33 cellular contexts compared by ENCODE assay signal in genomic region chr7:84339306-84339705, GRCh38.
A peak's percentile ranks its signal among the peaks of the same experiment; 100 is the strongest.
DNase-seq lines count a peak whose midpoint lies in the region; ATAC-seq, FAIRE-seq and TF ChIP-seq lines count a peak whose summit lies in the region.
"Had no signal": no experiment of that assay in that cellular context is flagged by ENCODE, and none has a peak within 500 bp of the region (broad histone marks: within the 10 kb centered on the region; RNA-seq: fewer than 3 reads in every experiment).

No MANE protein-coding gene starts in this region.

- ATAC-seq in GM21786 (IDR thresholded peaks at IDR 0.05; ENCODE audit: unreplicated experiment) (no peak), omental fat pad (ENCODE audit: low FRiP score) (no peak)
- ATAC-seq: activated CD4-positive, alpha-beta T cell treated with anti-CD3 and anti-CD28 coated beads for 36 hours; activated CD8-positive, alpha-beta T cell treated with anti-CD3 and anti-CD28 coated beads for 36 hours; esophagus mucosa; HepG2; naive thymus-derived CD8-positive, alpha-beta T cell; Panc1; stimulated activated memory B cell treated with anti-CD40 and anti-IgM and Interleukin-4, amounts not matched to agents 10 μg/mL and 1 μg/mL and 100 μg/mL, for 72 hours; upper lobe of right lung had no signal

- no peak for TF ChIP-seq CTCF in astrocyte of the cerebellum (IDR thresholded peaks at IDR 0.05; ENCODE audit: low read depth, low read length, missing control alignments)
- TF ChIP-seq CTCF in fibroblast of the aortic adventitia (IDR thresholded peaks at IDR 0.05; ENCODE audit: insufficient read depth, low read length): no peak
- TF ChIP-seq CTCF in omental fat pad (IDR thresholded peaks at IDR 0.05): no peak

- FAIRE-seq in GM12891 (lab: Jason Lieb, UNC): peak; percentile 5
- FAIRE-seq: HepG2 had no signal

- in situ Hi-C loops in astrocyte of the cerebellum (cut with HindIII; ENCODE audit: low sequenced_read_pairs): no loop called here

- H3K4me3 ChIP-seq in astrocyte of the cerebellum (ENCODE audit: low read depth, low read length) (no peak overlapping the region), fibroblast of the aortic adventitia (ENCODE audit: low read depth, low read length) (no peak overlapping the region)
- H3K4me3 ChIP-seq: lung, prostate gland, upper lobe of right lung had no signal

- no peak for TF ChIP-seq POLR2A in GM12891 (IDR thresholded peaks at IDR 0.05; ENCODE audit: low read depth, low read length)

- no peak for DNase-seq in GM12891 (ENCODE audit: insufficient read length, low spot score)
- DNase-seq in MV-4-11 (lab: John Stamatoyannopoulos, UW): peak; percentile 59
- DNase-seq in astrocyte of the cerebellum (ENCODE audit: low read depth): peak; percentile 78
- DNase-seq in fibroblast of the aortic adventitia (ENCODE audit: low read depth): peak; percentile 17
- DNase-seq in NCI-H510A (lab: John Stamatoyannopoulos, UW): no peak
- no peak for DNase-seq in EL
- DNase-seq in omental fat pad (ENCODE audit: low spot score): no peak
- DNase-seq: activated CD4-positive, alpha-beta T cell treated with anti-CD3 and anti-CD28 coated beads for 36 hours; activated CD8-positive, alpha-beta T cell treated with anti-CD3 and anti-CD28 coated beads for 36 hours; aorta; C1 segment of cervical spinal cord; central memory CD4-positive, alpha-beta T cell; dermis blood vessel endothelial cell; DMS153; H7; hippocampal formation; Karpas-422; naive thymus-derived CD8-positive, alpha-beta T cell; NCI-H1048; NCI-H1694 treated with DMSO at 0.1 percent for 48 hours; NCI-H2171 treated with DMSO at 0.1 percent for 48 hours; NCI-H510A treated with DMSO at 0.1 percent for 48 hours; NK-92 treated with Interleukin-12 subunit alpha and Interleukin-12 subunit beta, amount 100 ng/mL, for 24 hours; nucleus accumbens; SHP77; upper lobe of right lung had no signal

TF ChIP-seq in GM12891, 5 proteins besides CTCF, POLR2A, EP300 and RAD21:
- no peak for TF ChIP-seq POLR2AphosphoS5 (IDR thresholded peaks at IDR 0.05; ENCODE audit: low read depth, low read length)
TF ChIP-seq in GM12891: peak in this region for 0.

Comparison
In these comparisons a context has a peak if more than half of its experiments do, and no peak if none do; other contexts are left out.
1. DNase-seq: peak in MV-4-11 (single experiment), astrocyte of the cerebellum (single experiment) and fibroblast of the aortic adventitia (single experiment); none in GM12891 (single experiment), NCI-H510A (single experiment), EL (single experiment) and omental fat pad (single experiment).